In genomic region chr2:233243348-233243747, GRCh38 we compare ENCODE assay signal across 13 cellular contexts.
"Had no signal": no experiment of that assay in that cellular context is flagged by ENCODE, and none has a peak within 500 bp of the region (broad histone marks: within the 10 kb centered on the region; RNA-seq: fewer than 3 reads in every experiment).

No MANE protein-coding gene starts in this region.

- H3K4me3 ChIP-seq: adrenal gland, gastrocnemius medialis, heart right ventricle, tibial artery, uterus had no signal

- H3K36me3 Mint-ChIP-seq: stimulated activated memory B cell treated with anti-CD40 and anti-IgM and Interleukin-4, amounts not matched to agents 10 μg/mL and 1 μg/mL and 100 μg/mL, for 72 hours had no signal

- H3K4me3 Mint-ChIP-seq: endodermal cell; stimulated activated memory B cell treated with anti-CD40 and anti-IgM and Interleukin-4, amounts not matched to agents 10 μg/mL and 1 μg/mL and 100 μg/mL, for 72 hours had no signal

- H3K36me3 ChIP-seq: adrenal gland, gastrocnemius medialis, heart right ventricle, tibial artery, uterus had no signal

- DNase-seq: activated gamma-delta T cell; activated T-cell treated with anti-CD3 and anti-CD28 coated beads, Interleukin-2, amount 50 U/mL, for 48 hours; adrenal gland; endodermal cell; erythroblast; gastrocnemius medialis; heart right ventricle; left colon; T-helper 9 cell; tibial artery; uterus had no signal

- H2AFZ ChIP-seq: parathyroid adenoma had no signal

- H3K27ac ChIP-seq: adrenal gland, gastrocnemius medialis, parathyroid adenoma, tibial artery, uterus had no signal

- H3K79me2 ChIP-seq: parathyroid adenoma had no signal

- H3K27me3 ChIP-seq: adrenal gland, gastrocnemius medialis, heart right ventricle, tibial artery, uterus had no signal

- H3K27me3 Mint-ChIP-seq: stimulated activated memory B cell treated with anti-CD40 and anti-IgM and Interleukin-4, amounts not matched to agents 10 μg/mL and 1 μg/mL and 100 μg/mL, for 72 hours had no signal

- H3K9me3 ChIP-seq: adrenal gland, gastrocnemius medialis, heart right ventricle, uterus had no signal

- H3K4me1 ChIP-seq: adrenal gland, gastrocnemius medialis, tibial artery, uterus had no signal

- ATAC-seq: left colon; stimulated activated memory B cell treated with anti-CD40 and anti-IgM and Interleukin-4, amounts not matched to agents 10 μg/mL and 1 μg/mL and 100 μg/mL, for 72 hours had no signal

- H3K9ac ChIP-seq: parathyroid adenoma had no signal

- H3K27ac Mint-ChIP-seq: endodermal cell; stimulated activated memory B cell treated with anti-CD40 and anti-IgM and Interleukin-4, amounts not matched to agents 10 μg/mL and 1 μg/mL and 100 μg/mL, for 72 hours had no signal
